Comparison of ENCODE assay signal across 13 cellular contexts in genomic region chr13:47826481-47826880, GRCh38.
"Had no signal": no experiment of that assay in that cellular context is flagged by ENCODE, and none has a peak within 500 bp of the region (broad histone marks: within the 10 kb centered on the region; RNA-seq: fewer than 3 reads in every experiment).

No MANE protein-coding gene starts in this region.

- DNase-seq: activated CD4-positive, alpha-beta memory T cell treated with anti-CD3 and anti-CD28 coated beads for 36 hours; activated naive CD4-positive, alpha-beta T cell; activated T-cell treated with anti-CD3 and anti-CD28 coated beads, Interleukin-2, amount 50 U/mL, for 48 hours; cerebellar nuclear complex; dorsolateral prefrontal cortex; immature natural killer cell; left cardiac atrium; occipital lobe; psoas muscle; stimulated activated naive CD4-positive, alpha-beta T cell treated with Interleukin-2 at 50 U/mL for 16 hours had no signal

- ATAC-seq: psoas muscle, sciatic nerve had no signal

- H3K4me1 ChIP-seq: psoas muscle, suprapubic skin had no signal

- H3K4me3 ChIP-seq: dorsolateral prefrontal cortex, esophagus muscularis mucosa, psoas muscle, suprapubic skin had no signal

- H3K9me3 ChIP-seq: esophagus muscularis mucosa, psoas muscle, suprapubic skin had no signal

- H3K27ac ChIP-seq: dorsolateral prefrontal cortex, psoas muscle, suprapubic skin had no signal

- H3K36me3 ChIP-seq: esophagus muscularis mucosa, suprapubic skin had no signal

- H3K27me3 ChIP-seq: esophagus muscularis mucosa, suprapubic skin had no signal
